Comparison of ENCODE assay signal across 8 cellular contexts in genomic region chr16:787978-788398, GRCh38. TPM values are rescaled to one million over a fixed set of nuclear protein-coding genes. Genes with fewer than 3 reads are reported as not detected.
DNase-seq lines count a peak whose midpoint lies in the region; ATAC-seq and TF ChIP-seq lines count a peak whose summit lies in the region.

RPUSD1 (minus strand) TSS chr16:788381; CDS start chr16:787737, 644 bp downstream.

- peaks cover 21% of the 10 kb centered on the region for H3K4me1 Mint-ChIP-seq in activated T-cell treated with anti-CD3 and anti-CD28 coated beads, Interleukin-2, amount 50 U/mL, for 72 hours (ENCODE audit: low read depth)

- H3K9me3 ChIP-seq in HUES48 (ENCODE audit: control insufficient read depth, insufficient read depth, low read length) (no peaks in the 10 kb centered on the region), body of pancreas (no peaks in the 10 kb centered on the region), transverse colon (no peaks in the 10 kb centered on the region)

- peaks cover 0 to 9% of the 10 kb centered on the region in 2 donors for H3K36me3 Mint-ChIP-seq in activated T-cell treated with anti-CD3 and anti-CD28 coated beads, Interleukin-2, amount 50 U/mL, for 72 hours (ENCODE audit: insufficient read depth in 2 of 2)

- H3K27ac Mint-ChIP-seq in activated T-cell treated with anti-CD3 and anti-CD28 coated beads, Interleukin-2, amount 50 U/mL, for 72 hours, result peak within 1 kb of the TSS; percentile 63

- no peaks in the 10 kb centered on the region for H3K9me3 Mint-ChIP-seq in activated T-cell treated with anti-CD3 and anti-CD28 coated beads, Interleukin-2, amount 50 U/mL, for 72 hours

- TF ChIP-seq CTCF in body of pancreas (IDR thresholded peaks at IDR 0.05) (peak in 2 of 7 experiments; percentile 4 to 13), transverse colon (IDR thresholded peaks at IDR 0.05) (no peak)

- intact Hi-C loops in body of pancreas (cut with DNase I), result no loop called here
- intact Hi-C loops in transverse colon (cut with DNase I; ENCODE audit: low total_unique reads), result loop anchor here (5.0 kb wide), 1 partner anchor 76 kb away; no protein-coding TSS in a partner anchor

- H3K4me1 ChIP-seq in HUES48 (ENCODE audit: control insufficient read depth, insufficient read depth, low read length), result no peaks in the 10 kb centered on the region
- H3K4me1 ChIP-seq in body of pancreas, result peaks cover 28% of the 10 kb centered on the region
- peaks cover 14 to 22% (median 18%) of the 10 kb centered on the region in 4 donors for H3K4me1 ChIP-seq in transverse colon

- no peak for TF ChIP-seq EP300 in transverse colon (IDR thresholded peaks at IDR 0.05; ENCODE audit: low read depth)

- peak in 1 of 2 donors; percentile 42 for ATAC-seq in activated T-cell treated with anti-CD3 and anti-CD28 coated beads, Interleukin-2, amount 50 U/mL, for 72 hours (replicated peaks in 1 of 2)
- ATAC-seq in body of pancreas, result peak; percentile 12

- H3K27ac ChIP-seq in HUES48 (ENCODE audit: low read depth, low read length), result peak within 1 kb of the TSS; percentile 78
- H3K27ac ChIP-seq in body of pancreas, result peak within 1 kb of the TSS in 3 of 4 donors; percentile 59 to 76 (median 73)
- peak within 1 kb of the TSS; percentile 73 to 91 (median 85) for H3K27ac ChIP-seq in transverse colon

- peak within 1 kb of the TSS; percentile 92 to 93 for H3K4me3 Mint-ChIP-seq in activated T-cell treated with anti-CD3 and anti-CD28 coated beads, Interleukin-2, amount 50 U/mL, for 72 hours

- H3K4me3 ChIP-seq in HUES48 (ENCODE audit: low read depth, low read length) (peak within 1 kb of the TSS; percentile 98), body of pancreas (peak within 1 kb of the TSS; percentile 81 to 92), transverse colon (peak within 1 kb of the TSS; percentile 65 to 99 (median 96))

- 0% methylated on average over 39 of the region's 45 CpGs; no CpG with 5 or more reads in 1 of the 2 donors for WGBS in body of pancreas, 2 donors
- WGBS in transverse colon (ENCODE audit: low coverage in 1 of 2), 2 donors, result 0% methylated on average over 8 of the region's 45 CpGs; no CpG with 5 or more reads in 1 of the 2 donors

- H3K9ac ChIP-seq in HUES48 (ENCODE audit: low read depth, low read length), result peak within 1 kb of the TSS; percentile 70

- H3K27me3 ChIP-seq in HUES48 (ENCODE audit: control insufficient read depth, insufficient read depth, low read length) (no peaks in the 10 kb centered on the region), body of pancreas (peaks cover 0 to 6% of the 10 kb centered on the region in 2 donors), transverse colon (peaks cover 10% of the 10 kb centered on the region)

- H3K36me3 ChIP-seq in HUES48 (ENCODE audit: control insufficient read depth, insufficient read depth, low read length) (peaks cover 48% of the 10 kb centered on the region), body of pancreas (replicated peaks in 1 of 2; ENCODE audit: insufficient read depth in 1 of 2, low read depth in 2 of 2) (no peaks in the 10 kb centered on the region), transverse colon (no peaks in the 10 kb centered on the region)

- no peaks in the 10 kb centered on the region for H3K27me3 Mint-ChIP-seq in activated T-cell treated with anti-CD3 and anti-CD28 coated beads, Interleukin-2, amount 50 U/mL, for 72 hours (ENCODE audit: low read depth)

- TF ChIP-seq POLR2A in body of pancreas (IDR thresholded peaks at IDR 0.05), result no peak
- TF ChIP-seq POLR2A in transverse colon (IDR thresholded peaks at IDR 0.05), result no peak

- DNase-seq in activated T-cell treated with anti-CD3 and anti-CD28 coated beads, Interleukin-2, amount 50 U/mL, for 72 hours, result no peak
- no peak for DNase-seq in activated T-cell treated with anti-CD3 and anti-CD28 coated beads, Interleukin-2, amount 50 U/mL, for 1 hour
- DNase-seq in body of pancreas, result peak in 1 of 4 donors; percentile 30
- no peak for DNase-seq in lung microvascular endothelial cell (ENCODE audit: low read depth in 2 of 2)
- no peak for DNase-seq in transverse colon
- no peak for DNase-seq in GM19240 (ENCODE audit: insufficient read length, low spot score)
- no peak for DNase-seq in hypothalamus (lab: John Stamatoyannopoulos, UW)

- in situ Hi-C loops in transverse colon (cut with MboI; ENCODE audit: low pct_ligation_motif_present in 1 of 4, low pct_unique_long_range_greater_than_20kb in 1 of 4, low sequenced_read_pairs in 3 of 4), result loop anchor here in 2 of 4 donors (5.0 to 10.0 kb wide), 2 partner anchors 73 to 76 kb away; partner anchors contain the start of gene METRN (in 1 of the 2)

RNA-seq across cellular contexts. Expression of gene RPUSD1, which starts in this region (rescaled TPM):
- total RNA-seq in activated T-cell treated with anti-CD3 and anti-CD28 coated beads, Interleukin-2, amount 50 U/mL, for 72 hours, result 10 to 100 TPM; 14.0 to 22.7 TPM
- total RNA-seq in body of pancreas (10 to 100 TPM; 19.7 to 31.3 TPM), lung microvascular endothelial cell (16.3 and 19.0 TPM in 2 replicates), transverse colon (10 to 100 TPM; 16.1 to 71.4 (median 24.8) TPM)
